In genomic region chr20:51012357-51012756, GRCh38 we compare ENCODE assay signal across 25 cellular contexts. TPM values are rescaled to one million over a fixed set of nuclear protein-coding genes. Genes with fewer than 3 reads are reported as not detected.
"Had no signal": no experiment of that assay in that cellular context is flagged by ENCODE, and none has a peak within 500 bp of the region (broad histone marks: within the 10 kb centered on the region; RNA-seq: fewer than 3 reads in every experiment).

No MANE protein-coding gene starts in this region.

- ATAC-seq: effector memory CD8-positive, alpha-beta T cell; esophagus mucosa; foreskin keratinocyte; gastroesophageal sphincter; heart left ventricle; left cardiac atrium; left lung; left ventricle myocardium superior; lower lobe of right lung had no signal

- H3K9me3 Mint-ChIP-seq: dendritic cell treated with granulocyte-macrophage colony-stimulating factor and Interleukin-4, amounts not matched to agents 40 ng/mL and 50 ng/mL, for 4 days; effector memory CD8-positive, alpha-beta T cell; endodermal cell; immature natural killer cell; memory B cell had no signal

- H2AFZ ChIP-seq: hepatocyte had no signal

- H3K27ac Mint-ChIP-seq: dendritic cell treated with granulocyte-macrophage colony-stimulating factor and Interleukin-4, amounts not matched to agents 40 ng/mL and 50 ng/mL, for 4 days; effector memory CD8-positive, alpha-beta T cell; endodermal cell; immature natural killer cell; memory B cell had no signal

- DNase-seq: colonic mucosa; cortex of kidney; effector CD8-positive, alpha-beta T cell; effector memory CD8-positive, alpha-beta T cell; endodermal cell; erythroblast; esophagus squamous epithelium; foreskin keratinocyte; heart left ventricle; hypothalamus; immature natural killer cell; islet precursor cell; kidney; left cardiac atrium; left lung; left ventricle myocardium superior; lower lobe of right lung; mesendoderm; midbrain had no signal

- H3K4me1 Mint-ChIP-seq: immature natural killer cell, memory B cell had no signal

- H3K4me2 ChIP-seq: hepatocyte had no signal

- H3K4me1 ChIP-seq: colonic mucosa, esophagus squamous epithelium, foreskin keratinocyte, gastroesophageal sphincter, heart left ventricle, left lung, lower lobe of right lung had no signal

- H3K27me3 ChIP-seq: colonic mucosa, foreskin keratinocyte, hepatocyte had no signal

- H3K9me3 ChIP-seq: colonic mucosa, esophagus squamous epithelium, gastroesophageal sphincter, heart left ventricle, left lung, lower lobe of right lung had no signal

- H3K36me3 ChIP-seq: colonic mucosa, esophagus squamous epithelium, gastroesophageal sphincter, heart left ventricle, left lung, lower lobe of right lung had no signal

- H3K4me3 Mint-ChIP-seq: dendritic cell treated with granulocyte-macrophage colony-stimulating factor and Interleukin-4, amounts not matched to agents 40 ng/mL and 50 ng/mL, for 4 days; effector memory CD8-positive, alpha-beta T cell; endodermal cell; immature natural killer cell; memory B cell had no signal

- H3K27ac ChIP-seq: colonic mucosa, epithelial cell of prostate, esophagus squamous epithelium, foreskin keratinocyte, gastroesophageal sphincter, heart left ventricle, hepatocyte, left lung, lower lobe of right lung had no signal

- H3K4me3 ChIP-seq: colonic mucosa, esophagus squamous epithelium, gastroesophageal sphincter, heart left ventricle, hepatocyte, left lung, lower lobe of right lung had no signal

- H3K36me3 Mint-ChIP-seq: immature natural killer cell, memory B cell had no signal

- H3K79me2 ChIP-seq: hepatocyte had no signal

RNA-seq across cellular contexts. Expression of gene KCNG1, which starts 10.6 kb away (rescaled TPM):
- total RNA-seq: lower lobe of right lung had no signal
- polyA plus RNA-seq: immature natural killer cell had no signal
